In the genomic region with DNA sequence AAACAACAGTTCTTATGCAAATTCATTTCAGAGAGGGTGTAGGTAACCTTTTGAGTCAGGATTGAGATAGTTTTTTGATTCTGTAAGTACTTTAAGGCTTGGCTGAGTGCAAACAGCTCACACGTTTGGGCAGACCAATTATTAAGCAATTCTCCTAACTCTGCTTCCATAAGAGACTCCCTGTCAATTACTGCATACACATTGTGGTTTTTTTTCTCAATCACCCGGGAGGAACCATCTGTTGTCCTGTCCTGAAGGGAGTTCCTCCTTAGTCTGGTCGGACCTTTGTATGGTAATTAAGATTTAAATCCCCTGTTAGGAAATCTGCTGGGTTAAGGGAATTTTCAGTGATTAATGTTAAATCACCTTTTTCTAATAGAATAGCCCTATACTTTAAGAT, we compare ENCODE assay signal across 7 cellular contexts.
DNase-seq lines count a peak whose midpoint lies in the region; TF ChIP-seq lines count a peak whose summit lies in the region.
"Not testable (repeated sequence)": the region's sequence is repeated elsewhere in the genome, so short reads cannot be mapped to it uniquely, and the experiment has no call there.

No MANE protein-coding gene starts in this region.

- H3K36me3 Mint-ChIP-seq in endothelial cell (ENCODE audit: low read depth, unreplicated experiment), result peaks cover 55% of the 10 kb centered on the region

- peak; percentile 52 for DNase-seq in CMK (ENCODE audit: low read depth)
- peak; percentile 86 for DNase-seq in KBM-7
- peak; percentile 97 for DNase-seq in MV-4-11 (lab: John Stamatoyannopoulos, UW)
- DNase-seq in NOMO-1 treated with dmso at 0.1 percent for 144 hours (lab: John Stamatoyannopoulos, UW; ENCODE audit: unreplicated experiment), result peak; percentile 48
- DNase-seq in SKM-1 treated with dmso at 0.1 percent for 144 hours (lab: John Stamatoyannopoulos, UW; ENCODE audit: unreplicated experiment), result peak; percentile 91
- not testable (repeated sequence) for DNase-seq in endothelial cell (ENCODE audit: low spot score)

- H3K4me1 Mint-ChIP-seq in endothelial cell (ENCODE audit: unreplicated experiment), result peaks cover 18% of the 10 kb centered on the region

- peak overlapping the region; percentile 37 for H3K27ac ChIP-seq in neutrophil

- not testable (repeated sequence) for H3K36me3 ChIP-seq in neutrophil

- H3K4me3 Mint-ChIP-seq in endothelial cell (ENCODE audit: unreplicated experiment), result not testable (repeated sequence)

- in situ Hi-C loops in KBM-7 (cut with MboI; ENCODE audit: low pct_unique_long_range_greater_than_20kb, low sequenced_read_pairs), result not testable (repeated sequence)

- H3K4me1 ChIP-seq in neutrophil (ENCODE audit: control insufficient read depth in 1 of 2, insufficient read depth in 1 of 2, low read depth in 1 of 2, low read length in 1 of 2), result peaks cover 18 to 22% of the 10 kb centered on the region in 2 experiments

- TF ChIP-seq CTCF in endothelial cell (IDR thresholded peaks at IDR 0.05; ENCODE audit: unreplicated experiment); neutrophil (IDR thresholded peaks at IDR 0.05): not testable (repeated sequence)

- H3K27me3 Mint-ChIP-seq in endothelial cell (ENCODE audit: unreplicated experiment), result not testable (repeated sequence)

- H3K4me3 ChIP-seq in neutrophil (ENCODE audit: low read depth in 1 of 2, low read length in 1 of 2), result not testable (repeated sequence)

- H3K9me3 ChIP-seq in neutrophil, result peaks cover 15% of the 10 kb centered on the region

- H3K27me3 ChIP-seq in neutrophil, result not testable (repeated sequence)

- peak overlapping the region; percentile 72 for H3K27ac Mint-ChIP-seq in endothelial cell (ENCODE audit: unreplicated experiment)

- H3K9me3 Mint-ChIP-seq in endothelial cell (ENCODE audit: unreplicated experiment), result peaks cover 14% of the 10 kb centered on the region
